ENCODE assay signal across 1 cellular context in genomic region chr21:14546719-14547118, GRCh38.
TF ChIP-seq lines count a peak whose summit lies in the region.

No MANE protein-coding gene starts in this region.

TF ChIP-seq in GM12878, 131 proteins besides CTCF, POLR2A, EP300 and RAD21:
- peak; percentile 77 for TF ChIP-seq MLLT1 (IDR thresholded peaks at IDR 0.05)
